26 cellular contexts compared by ENCODE assay signal in genomic region chr20:63823691-63824311, GRCh38. TPM values are rescaled to one million over a fixed set of nuclear protein-coding genes. Genes with fewer than 3 reads are reported as not detected.
"Had no signal": no experiment of that assay in that cellular context is flagged by ENCODE, and none has a peak within 500 bp of the region (broad histone marks: within the 10 kb centered on the region; RNA-seq: fewer than 3 reads in every experiment).

No MANE protein-coding gene starts in this region.

- H3K27ac Mint-ChIP-seq: activated B cell treated with CpG ODN at 0.5 μM for 24 hours; activated CD8-positive, alpha-beta T cell treated with anti-CD3 and anti-CD28 coated beads, Interleukin-2, amount 10 ng/mL, durations not matched to agents 7 days and 5 days; activated naive CD4-positive, alpha-beta T cell treated with anti-CD3 and anti-CD28 coated beads, Interleukin-2, amount 50 U/mL, for 24 hours; mesothelial cell of epicardium; stimulated activated naive B cell treated with anti-CD40 and anti-IgM and Interleukin-4, amounts not matched to agents 10 μg/mL and 1 μg/mL and 100 μg/mL, for 72 hours had no signal

- H3K4me1 ChIP-seq: body of pancreas, pancreas, tibial artery had no signal

- H3K36me3 Mint-ChIP-seq: activated naive CD4-positive, alpha-beta T cell treated with anti-CD3 and anti-CD28 coated beads, Interleukin-2, amount 50 U/mL, for 24 hours; mesothelial cell of epicardium had no signal

- H3K4me1 Mint-ChIP-seq: activated B cell treated with CpG ODN at 0.5 μM for 24 hours; activated naive CD4-positive, alpha-beta T cell treated with anti-CD3 and anti-CD28 coated beads, Interleukin-2, amount 50 U/mL, for 24 hours; central memory CD8-positive, alpha-beta T cell had no signal

- ATAC-seq: activated CD8-positive, alpha-beta T cell treated with anti-CD3 and anti-CD28 coated beads, Interleukin-2, amount 10 ng/mL, durations not matched to agents 7 days and 5 days; body of pancreas; gastrocnemius medialis; pancreas; stimulated activated naive B cell treated with anti-CD40 and anti-IgM and Interleukin-4, amounts not matched to agents 10 μg/mL and 1 μg/mL and 100 μg/mL, for 72 hours had no signal

- H3K27ac ChIP-seq: body of pancreas, pancreas, tibial artery had no signal

- H3K4me3 Mint-ChIP-seq: activated B cell treated with CpG ODN at 0.5 μM for 24 hours; activated CD8-positive, alpha-beta T cell treated with anti-CD3 and anti-CD28 coated beads, Interleukin-2, amount 10 ng/mL, durations not matched to agents 7 days and 5 days; activated naive CD4-positive, alpha-beta T cell treated with anti-CD3 and anti-CD28 coated beads, Interleukin-2, amount 50 U/mL, for 24 hours; central memory CD8-positive, alpha-beta T cell; mesothelial cell of epicardium; stimulated activated naive B cell treated with anti-CD40 and anti-IgM and Interleukin-4, amounts not matched to agents 10 μg/mL and 1 μg/mL and 100 μg/mL, for 72 hours had no signal

- H3K27me3 ChIP-seq: body of pancreas, gastrocnemius medialis, pancreas had no signal

- H3K9me3 Mint-ChIP-seq: activated B cell treated with CpG ODN at 0.5 μM for 24 hours; activated naive CD4-positive, alpha-beta T cell treated with anti-CD3 and anti-CD28 coated beads, Interleukin-2, amount 50 U/mL, for 24 hours; central memory CD8-positive, alpha-beta T cell; mesothelial cell of epicardium; stimulated activated naive B cell treated with anti-CD40 and anti-IgM and Interleukin-4, amounts not matched to agents 10 μg/mL and 1 μg/mL and 100 μg/mL, for 72 hours had no signal

- H3K36me3 ChIP-seq: gastrocnemius medialis, pancreas, tibial artery had no signal

- DNase-seq: activated B cell treated with CpG ODN at 0.5 μM for 24 hours; activated CD4-positive, alpha-beta T cell treated with anti-CD3 and anti-CD28 coated beads for 48 hours; activated CD8-positive, alpha-beta memory T cell treated with anti-CD3 and anti-CD28 coated beads, Interleukin-2, amount 50 U/mL, for 4 hours; activated CD8-positive, alpha-beta T cell treated with anti-CD3 and anti-CD28 coated beads, Interleukin-2, amount 10 ng/mL, durations not matched to agents 7 days and 5 days; activated effector memory CD4-positive, alpha-beta T cell treated with anti-CD3 and anti-CD28 coated beads, Interleukin-2, amount 50 U/mL, for 16 hours; activated T-cell treated with anti-CD3 and anti-CD28 coated beads, Interleukin-2, amount 50 U/mL, for 48 hours; amniotic stem cell; body of pancreas; effector CD8-positive, alpha-beta T cell; gastrocnemius medialis; heart right ventricle; pancreas; stimulated activated CD4-positive, alpha-beta T cell treated with anti-CD3 and anti-CD28 coated beads, Interleukin-2, amount 100 ng/mL, for 48 hours; stimulated activated naive B cell treated with anti-CD40 and anti-IgM and Interleukin-4, amounts not matched to agents 10 μg/mL and 1 μg/mL and 100 μg/mL, for 72 hours; T-helper 2 cell; tibial artery had no signal

- FAIRE-seq: islet of Langerhans, pancreas, TTC549, urothelium cell line had no signal

- H3K4me3 ChIP-seq: body of pancreas, gastrocnemius medialis, heart right ventricle, pancreas, tibial artery had no signal

- H3K9me3 ChIP-seq: body of pancreas, gastrocnemius medialis, heart right ventricle, pancreas, tibial artery had no signal

RNA-seq across cellular contexts. Expression of gene ABHD16B, which starts 37.5 kb away (rescaled TPM):
- total RNA-seq: activated B cell treated with CpG ODN at 0.5 μM for 24 hours; activated CD8-positive, alpha-beta T cell treated with anti-CD3 and anti-CD28 coated beads, Interleukin-2, amount 10 ng/mL, durations not matched to agents 7 days and 5 days; body of pancreas; gastrocnemius medialis; heart right ventricle; lower leg skin; mesothelial cell of epicardium; myocyte; pancreas; renal cortical epithelial cell; subcutaneous adipose tissue had no signal
